In the genomic region with DNA sequence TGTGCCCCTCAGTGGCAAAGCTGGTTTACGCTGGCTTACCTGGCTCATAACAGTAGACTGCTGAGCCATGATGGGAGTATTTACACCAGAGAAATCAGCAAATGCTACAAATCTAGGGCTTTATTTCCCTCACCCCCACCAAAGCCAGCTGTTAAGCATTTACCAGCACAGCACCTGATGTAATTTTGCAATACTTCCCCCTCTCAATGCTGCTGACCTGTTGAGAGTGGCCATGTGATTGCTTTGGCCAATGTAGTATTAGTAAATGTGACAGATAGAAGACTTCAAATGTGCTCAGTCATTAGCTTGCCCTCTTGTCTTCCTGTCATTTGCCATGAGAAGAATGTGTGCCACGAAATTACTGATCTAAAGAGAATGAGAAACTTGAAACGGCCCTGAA, we compare ENCODE assay signal across 14 cellular contexts. TPM values are rescaled to one million over a fixed set of nuclear protein-coding genes. Genes with fewer than 3 reads are reported as not detected.
DNase-seq lines count a peak whose midpoint lies in the region; ATAC-seq, FAIRE-seq and TF ChIP-seq lines count a peak whose summit lies in the region.
"Had no signal": no experiment of that assay in that cellular context is flagged by ENCODE, and none has a peak within 500 bp of the region (broad histone marks: within the 10 kb centered on the region; RNA-seq: fewer than 3 reads in every experiment).

No MANE protein-coding gene starts in this region.

- H3K9me3 Mint-ChIP-seq in CD8-positive, alpha-beta memory T cell: peaks cover 0 to 10% (median 7%) of the 10 kb centered on the region in 5 donors

- H3K36me3 ChIP-seq in CD8-positive, alpha-beta memory T cell (ENCODE audit: insufficient read depth, low read length): no peaks in the 10 kb centered on the region
- H3K36me3 ChIP-seq in right atrium auricular region (no peaks in the 10 kb centered on the region), pancreas (no peaks in the 10 kb centered on the region)

- CTCF ChIA-PET in CD8-positive, alpha-beta memory T cell (lab: Charles Lee): no interaction called here

- intact Hi-C loops in pancreas (cut with DNase I): no loop called here

- H3K4me1 ChIP-seq in CD8-positive, alpha-beta memory T cell (ENCODE audit: insufficient read depth, low read length): peaks cover 49% of the 10 kb centered on the region
- H3K4me1 ChIP-seq in right atrium auricular region: peaks cover 0 to 40% of the 10 kb centered on the region in 2 donors
- peaks cover 27 to 53% (median 29%) of the 10 kb centered on the region in 3 donors for H3K4me1 ChIP-seq in pancreas

- no peaks in the 10 kb centered on the region for H3K27me3 ChIP-seq in CD8-positive, alpha-beta memory T cell (ENCODE audit: insufficient read depth, low read length, poor library complexity, severe bottlenecking)
- H3K27me3 ChIP-seq in right atrium auricular region (no peaks in the 10 kb centered on the region), pancreas (no peaks in the 10 kb centered on the region)
- H3K27me3 ChIP-seq: tibial artery had no signal

- no peak for FAIRE-seq in pancreas (lab: Jason Lieb, UNC)
- FAIRE-seq: GM12878 had no signal

- ATAC-seq in pancreas (peak; percentile 6 to 50 (median 38)), GM18519 (IDR thresholded peaks at IDR 0.05; ENCODE audit: low FRiP score, unreplicated experiment) (no peak)
- ATAC-seq: GM12878 had no signal

- H3K27me3 Mint-ChIP-seq in CD8-positive, alpha-beta memory T cell: no peaks in the 10 kb centered on the region
- H3K27me3 Mint-ChIP-seq: memory B cell had no signal

- TF ChIP-seq CTCF in right atrium auricular region (IDR thresholded peaks at IDR 0.05): no peak
- no peak for TF ChIP-seq CTCF in pancreas (IDR thresholded peaks at IDR 0.05)

- peak overlapping the region in 7 of 8 donors; percentile 4 to 68 (median 49) for H3K27ac Mint-ChIP-seq in CD8-positive, alpha-beta memory T cell
- H3K27ac Mint-ChIP-seq: memory B cell had no signal

- H3K36me3 Mint-ChIP-seq in CD8-positive, alpha-beta memory T cell: peaks cover 18 to 59% (median 18%) of the 10 kb centered on the region in 3 donors

- 51 to 72% methylated on average over 3 of the region's 3 CpGs for WGBS in pancreas, 2 donors

- POLR2A ChIA-PET in CD8-positive, alpha-beta memory T cell (lab: Charles Lee): interaction anchor here (1.0 kb wide), 1 partner anchor 81 kb away, joined by 3 read pairs; no protein-coding TSS in a partner anchor

- peaks cover 77 to 95% (median 94%) of the 10 kb centered on the region in 3 donors for H3K4me1 Mint-ChIP-seq in CD8-positive, alpha-beta memory T cell

- no peak overlapping the region for H3K4me3 ChIP-seq in CD8-positive, alpha-beta memory T cell (ENCODE audit: low read length)
- no peak overlapping the region for H3K4me3 ChIP-seq in right atrium auricular region
- H3K4me3 ChIP-seq in pancreas: no peak overlapping the region
- H3K4me3 ChIP-seq: GM12878, tibial artery had no signal

- no peak for DNase-seq in CD8-positive, alpha-beta memory T cell
- peak; percentile 18 for DNase-seq in LHCN-M2 (ENCODE audit: low read depth)
- no peak for DNase-seq in right atrium auricular region (ENCODE audit: low spot score)
- DNase-seq in pancreas: peak in 1 of 6 donors; percentile 18
- DNase-seq in NCI-H1092 treated with DMSO at 0.1 percent for 48 hours (lab: John Stamatoyannopoulos, UW): no peak
- no peak for DNase-seq in LoVo (ENCODE audit: low spot score)
- no peak for DNase-seq in SHP77 treated with DMSO at 0.1 percent for 48 hours (lab: John Stamatoyannopoulos, UW)
- DNase-seq: cortex of kidney, posterior cingulate gyrus, tibial artery had no signal

- no peaks in the 10 kb centered on the region for H3K9me3 ChIP-seq in CD8-positive, alpha-beta memory T cell (ENCODE audit: low read length)
- H3K9me3 ChIP-seq in right atrium auricular region: peaks cover 0 to 8% of the 10 kb centered on the region in 2 donors
- H3K9me3 ChIP-seq in pancreas: no peaks in the 10 kb centered on the region

- H3K4me3 Mint-ChIP-seq in CD8-positive, alpha-beta memory T cell: peak overlapping the region in 3 of 7 donors; percentile 3 to 13 (median 10)
- H3K4me3 Mint-ChIP-seq: memory B cell had no signal

- H3K27ac ChIP-seq in CD8-positive, alpha-beta memory T cell (ENCODE audit: low read depth, low read length): no peak overlapping the region
- H3K27ac ChIP-seq in right atrium auricular region (peak overlapping the region; percentile 49 to 68), pancreas (peak overlapping the region; percentile 40 to 92 (median 80))
- H3K27ac ChIP-seq: tibial artery, VCaP had no signal

RNA-seq across cellular contexts. Expression of gene HERPUD2, which starts 46.6 kb away (rescaled TPM):
- total RNA-seq in CD8-positive, alpha-beta memory T cell: 10 to 100 TPM; 31.3 to 34.1 TPM
- polyA plus RNA-seq in CD8-positive, alpha-beta memory T cell: 121 TPM
- total RNA-seq in LHCN-M2 (2014; rRNA removed): 25.7 and 28.6 TPM in 2 replicates
- polyA plus RNA-seq in LHCN-M2 (2012): 22.4 TPM
- 10 to 100 TPM; 14.0 to 23.9 TPM for total RNA-seq in right atrium auricular region
- 10 to 100 TPM; 14.4 to 21.6 (median 17.7) TPM for total RNA-seq in pancreas
- 10 to 100 TPM in 1 of 2 donors, 1 to 10 TPM in 1; 9.6 to 12.1 TPM for polyA plus RNA-seq in pancreas
